Comparison of ENCODE assay signal across 8 cellular contexts in the genomic region with DNA sequence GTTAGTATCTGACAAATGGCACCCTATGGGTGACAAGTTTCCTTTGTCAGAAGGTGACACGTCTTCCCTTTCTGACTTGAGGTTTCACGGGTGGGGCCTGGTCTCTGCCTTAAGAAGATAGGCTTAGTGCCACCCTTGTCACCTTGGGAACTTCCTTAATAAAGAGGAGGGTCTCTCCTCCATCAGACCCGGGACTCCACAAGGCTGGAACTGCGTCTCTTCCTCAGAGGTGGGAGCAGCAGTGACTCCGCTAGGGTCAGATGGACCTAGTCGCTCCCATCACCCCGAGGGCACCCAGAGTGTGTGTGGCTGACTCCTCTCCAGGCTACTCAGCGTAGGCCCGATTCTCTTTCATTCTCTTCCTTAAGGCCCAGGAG. TPM values are rescaled to one million over a fixed set of nuclear protein-coding genes. Genes with fewer than 3 reads are reported as not detected.
DNase-seq lines count a peak whose midpoint lies in the region; ATAC-seq and TF ChIP-seq lines count a peak whose summit lies in the region.

No MANE protein-coding gene starts in this region.

- H3K27ac Mint-ChIP-seq in naive thymus-derived CD8-positive, alpha-beta T cell: peak overlapping the region; percentile 74 to 98 (median 95)

- H4K20me1 ChIP-seq in OCI-LY7 (ENCODE audit: insufficient read depth, low read length): no peaks in the 10 kb centered on the region

- peak overlapping the region; percentile 89 to 99 (median 96) for H3K4me3 Mint-ChIP-seq in naive thymus-derived CD8-positive, alpha-beta T cell

- peak overlapping the region; percentile 84 for H2AFZ ChIP-seq in OCI-LY7 (ENCODE audit: low read length)

- H3K9me3 Mint-ChIP-seq in naive thymus-derived CD8-positive, alpha-beta T cell: peaks cover 0 to 1% (median 0%) of the 10 kb centered on the region in 9 donors

- H3K36me3 Mint-ChIP-seq in naive thymus-derived CD8-positive, alpha-beta T cell: peaks cover 0 to 5% (median 0%) of the 10 kb centered on the region in 3 donors

- no peak overlapping the region for H3K27ac ChIP-seq in OCI-LY7 (ENCODE audit: low read depth, low read length, poor library complexity, severe bottlenecking)
- peak overlapping the region; percentile 47 for H3K27ac ChIP-seq in cingulate gyrus (ENCODE audit: low read depth, low read length)

- peak overlapping the region; percentile 80 for H3K4me3 ChIP-seq in OCI-LY7 (ENCODE audit: low read depth, low read length, poor library complexity, severe bottlenecking)

- peak overlapping the region; percentile 80 for H3K4me2 ChIP-seq in OCI-LY7 (ENCODE audit: low read length)

- H3K27me3 Mint-ChIP-seq in naive thymus-derived CD8-positive, alpha-beta T cell: no peaks in the 10 kb centered on the region

- no peak for TF ChIP-seq CTCF in OCI-LY7 (conservative IDR thresholded peaks at IDR 0.05; ENCODE audit: low read length)

- peaks cover 19% of the 10 kb centered on the region for H3K4me1 ChIP-seq in OCI-LY7 (ENCODE audit: insufficient read depth, low read length, poor library complexity, severe bottlenecking)

- ATAC-seq in GM21576 (IDR thresholded peaks at IDR 0.05; ENCODE audit: unreplicated experiment): peak; percentile 2
- peak in 1 of 2 donors; percentile 12 for ATAC-seq in naive thymus-derived CD8-positive, alpha-beta T cell
- no peak for ATAC-seq in HG03095 (IDR thresholded peaks at IDR 0.05; ENCODE audit: unreplicated experiment)
- ATAC-seq in HG02870 (IDR thresholded peaks at IDR 0.05; ENCODE audit: unreplicated experiment): no peak

- BruUV-seq in OCI-LY7 (replicated peaks; lab: Mats Ljungman, UMichigan): no TSS peak

- POLR2A ChIA-PET in OCI-LY7 (lab: Charles Lee): interaction anchor here (0.5 to 1.4 kb wide), 3 partner anchors 8 to 230 kb away, joined by 3 to 4 read pairs (median 3); no protein-coding TSS in a partner anchor
- POLR2A ChIA-PET in naive thymus-derived CD8-positive, alpha-beta T cell (lab: Charles Lee): interaction anchor here (0.6 to 1.2 kb wide), 6 partner anchors 11 to 1095 kb away, joined by 3 to 6 read pairs (median 4); a partner anchor contains a TSS

- H3K9me3 ChIP-seq in OCI-LY7 (ENCODE audit: low read length): no peaks in the 10 kb centered on the region

- H3K9me2 ChIP-seq in OCI-LY7 (ENCODE audit: insufficient read depth, low read length): no peaks in the 10 kb centered on the region

- H3K79me2 ChIP-seq in OCI-LY7 (ENCODE audit: insufficient read depth, low read depth, low read length): no peaks in the 10 kb centered on the region

- H3K4me1 Mint-ChIP-seq in naive thymus-derived CD8-positive, alpha-beta T cell: peaks cover 30 to 38% (median 35%) of the 10 kb centered on the region in 4 donors

- H3K36me3 ChIP-seq in OCI-LY7 (ENCODE audit: insufficient read depth, low read length): no peaks in the 10 kb centered on the region

- DNase-seq in OCI-LY7 (ENCODE audit: low spot score) (no peak), NCI-H510A (lab: John Stamatoyannopoulos, UW) (no peak), NCI-H146 treated with DMSO at 0.1 percent for 48 hours (lab: John Stamatoyannopoulos, UW; ENCODE audit: unreplicated experiment) (no peak)
- peak in 4 of 10 donors; percentile 2 to 62 (median 38) for DNase-seq in naive thymus-derived CD8-positive, alpha-beta T cell

- CTCF ChIA-PET in OCI-LY7 (lab: Charles Lee; ENCODE audit: unreplicated experiment): no interaction called here

- intact Hi-C loops in OCI-LY7 (cut with micrococcal nuclease; ENCODE audit: unreplicated experiment): no loop called here

RNA-seq across cellular contexts. Expression of a gene that starts 0.8 kb away (rescaled TPM):
- 9.7 and 18.2 TPM in 2 replicates for total RNA-seq in OCI-LY7 (2014; rRNA removed; shearing (Covaris generic))
- total RNA-seq in OCI-LY7 (2022): 27.8 and 34.0 TPM in 2 replicates
- total RNA-seq in naive thymus-derived CD8-positive, alpha-beta T cell: 10 to 100 TPM; 57.4 to 58.2 TPM
- 1 to 10 TPM; 4.0 to 5.8 (median 5.6) TPM for polyA plus RNA-seq in naive thymus-derived CD8-positive, alpha-beta T cell
